In the genomic region with DNA sequence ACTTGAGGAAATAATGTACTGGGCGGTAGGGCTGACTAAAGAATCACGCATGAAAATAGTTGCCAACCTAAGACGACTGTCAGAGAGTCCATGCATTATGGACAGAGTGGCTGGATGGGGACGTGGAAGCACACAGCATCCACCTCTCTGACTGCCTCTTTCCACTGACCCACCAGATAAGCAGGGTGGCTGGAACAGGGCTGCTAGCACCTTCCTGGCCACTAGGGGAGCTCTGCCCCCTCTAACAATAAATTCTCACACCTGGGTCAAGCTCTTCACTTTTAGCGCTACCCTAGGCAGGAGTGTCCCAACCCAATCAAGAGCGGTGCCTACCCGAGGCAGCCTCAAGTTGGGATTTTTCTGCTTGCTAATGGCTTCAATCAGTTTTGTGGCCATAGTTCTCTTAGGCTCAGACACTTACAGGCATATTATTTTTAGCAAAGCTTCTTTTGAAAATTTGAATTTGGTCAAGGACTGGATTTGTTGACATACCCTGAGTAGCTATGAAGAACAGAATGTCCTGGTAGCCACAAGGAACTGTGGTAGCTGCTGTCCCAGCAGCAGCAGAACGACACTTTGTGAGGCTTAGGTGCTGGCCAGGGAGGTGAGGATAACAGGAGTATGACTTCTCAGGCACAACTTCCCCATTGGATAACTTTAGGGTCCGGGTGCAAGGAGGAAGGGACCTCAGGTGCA, we compare ENCODE assay signal across 8 cellular contexts. TPM values are rescaled to one million over a fixed set of nuclear protein-coding genes. Genes with fewer than 3 reads are reported as not detected.
DNase-seq lines count a peak whose midpoint lies in the region; ATAC-seq and TF ChIP-seq lines count a peak whose summit lies in the region.

No MANE protein-coding gene starts in this region.

- H2AFZ ChIP-seq in OCI-LY1 (ENCODE audit: low read length), result no peak overlapping the region

- no peaks in the 10 kb centered on the region for H4K20me1 ChIP-seq in OCI-LY1 (ENCODE audit: insufficient read depth, low read length)

- no peak overlapping the region for H3K9ac ChIP-seq in OCI-LY1 (ENCODE audit: low read length)

- peak overlapping the region; percentile 26; the same call in 1 of the 2 replicates for H3K27ac ChIP-seq in 22Rv1
- H3K27ac ChIP-seq in OCI-LY1 (ENCODE audit: low read depth, low read length, poor library complexity, severe bottlenecking), result no peak overlapping the region
- H3K27ac ChIP-seq in ovary, result no peak overlapping the region

- H3F3A ChIP-seq in OCI-LY1 (ENCODE audit: insufficient read depth, low read length), result 0 out of 2 replicates have a peak, but pooled peaks cover 3% of the 10 kb centered on the region

- TF ChIP-seq EP300 in ovary (IDR thresholded peaks at IDR 0.05), result no peak

- no peaks in the 10 kb centered on the region for H3K79me2 ChIP-seq in OCI-LY1 (ENCODE audit: insufficient read depth, low read length)

- TF ChIP-seq CTCF in 22Rv1 (IDR thresholded peaks at IDR 0.05), result peak; percentile 96
- peak; percentile 97 for TF ChIP-seq CTCF in GM10266 (IDR thresholded peaks at IDR 0.05; ENCODE audit: control insufficient read depth, insufficient read depth, low read depth, missing control alignments)
- TF ChIP-seq CTCF in OCI-LY1 (IDR thresholded peaks at IDR 0.05; ENCODE audit: low read length), result peak; percentile 92
- TF ChIP-seq CTCF in fibroblast of the aortic adventitia (IDR thresholded peaks at IDR 0.05; ENCODE audit: insufficient read depth, low read length), result peak; percentile 95
- peak; percentile 59 to 78 (median 71) for TF ChIP-seq CTCF in ovary (IDR thresholded peaks at IDR 0.05)

- 33 to 34% (median 33%) methylated on average over 9 of the region's 9 CpGs for WGBS in ovary, 3 donors

- H3K4me3 ChIP-seq in OCI-LY1 (ENCODE audit: low read depth, low read length, poor library complexity, severe bottlenecking), result no peak overlapping the region
- H3K4me3 ChIP-seq in fibroblast of the aortic adventitia (ENCODE audit: low read depth, low read length), result no peak overlapping the region
- H3K4me3 ChIP-seq in ovary, result no peak overlapping the region

- H3K4me2 ChIP-seq in OCI-LY1 (ENCODE audit: low read length), result no peak overlapping the region

- H3K27me3 ChIP-seq in OCI-LY1 (ENCODE audit: insufficient read depth, low read length), result no peaks in the 10 kb centered on the region
- no peaks in the 10 kb centered on the region for H3K27me3 ChIP-seq in ovary

- no peak for TF ChIP-seq POLR2A in ovary (IDR thresholded peaks at IDR 0.05)

- ATAC-seq in HG02885 (IDR thresholded peaks at IDR 0.05; ENCODE audit: poor library complexity, unreplicated experiment) (peak; percentile 76), HG03469 (IDR thresholded peaks at IDR 0.05; ENCODE audit: unreplicated experiment) (no peak)

- no peaks in the 10 kb centered on the region for H3K4me1 ChIP-seq in OCI-LY1 (ENCODE audit: insufficient read depth, low read length, severe bottlenecking)
- no peaks in the 10 kb centered on the region for H3K4me1 ChIP-seq in ovary (ENCODE audit: insufficient read depth)

- H3K9me2 ChIP-seq in OCI-LY1 (ENCODE audit: low read depth, low read length), result no peaks in the 10 kb centered on the region

- H3K9me3 ChIP-seq in OCI-LY1 (ENCODE audit: low read length) (no peaks in the 10 kb centered on the region), ovary (no peaks in the 10 kb centered on the region)

- peak; percentile 84 for DNase-seq in GM10266 (ENCODE audit: extremely low spot score)
- DNase-seq in activated T-cell treated with anti-CD3 and anti-CD28 coated beads, Interleukin-2, amount 50 U/mL, for 48 hours, result peak; percentile 72 to 74
- peak; percentile 56 for DNase-seq in fibroblast of the aortic adventitia (ENCODE audit: low read depth)
- DNase-seq in ovary, result peak; percentile 46 to 69 (median 62)

- intact Hi-C loops in ovary (cut with DNase I), result no loop called here

- H3K36me3 ChIP-seq in OCI-LY1 (ENCODE audit: insufficient read depth, low read length) (peaks cover 60% of the 10 kb centered on the region), ovary (no peaks in the 10 kb centered on the region)

RNA-seq across cellular contexts. Expression of a gene that starts 6.9 kb away (rescaled TPM):
- total RNA-seq in fibroblast of the aortic adventitia (ENCODE audit: low replicate concordance), result 484 and 2,099 TPM in 2 replicates
- total RNA-seq in ovary, result 100 to 1,000 TPM; 179 to 853 (median 309) TPM
- 100 to 1,000 TPM; 526 to 716 TPM for polyA plus RNA-seq in ovary

RNA-seq across cellular contexts. Expression of a gene that starts 22.9 kb away (rescaled TPM):
- total RNA-seq in fibroblast of the aortic adventitia (ENCODE audit: low replicate concordance) (0.45 and 1.5 TPM in 2 replicates), ovary (10 to 100 TPM in 1 of 7 donors, 1 to 10 TPM in 4, under 1 TPM in 1, not detected in 1; 0.37 to 19.5 (median 1.4) TPM)
- polyA plus RNA-seq in ovary, result under 1 TPM; 0.38 to 0.42 TPM

RNA-seq across cellular contexts. Expression of a gene that starts 31.7 kb away (rescaled TPM):
- total RNA-seq in fibroblast of the aortic adventitia (ENCODE audit: low replicate concordance), result 3.9 TPM in 1 of 2 replicates, not detected in the other
- total RNA-seq in ovary, result 1 to 10 TPM in 2 of 7 donors, under 1 TPM in 5; 0.17 to 1.4 (median 0.58) TPM
- polyA plus RNA-seq in ovary, result under 1 TPM; 0.17 to 0.52 TPM

RNA-seq across cellular contexts. Expression of a gene that starts 35.3 kb away (rescaled TPM):
- 287 and 513 TPM in 2 replicates for total RNA-seq in fibroblast of the aortic adventitia (ENCODE audit: low replicate concordance)
- total RNA-seq in ovary, result 100 to 1,000 TPM; 106 to 344 (median 271) TPM
- polyA plus RNA-seq in ovary, result 100 to 1,000 TPM; 124 to 292 TPM

RNA-seq across cellular contexts. Expression of a gene that starts 35.8 kb away (rescaled TPM):
- total RNA-seq in fibroblast of the aortic adventitia (ENCODE audit: low replicate concordance) (56.1 and 68.3 TPM in 2 replicates), ovary (10 to 100 TPM; 31.2 to 41.5 (median 36.6) TPM)
- polyA plus RNA-seq in ovary, result 10 to 100 TPM; 32.3 to 39.8 TPM
